In genomic region chr22:36197601-36198146, GRCh38 we compare ENCODE assay signal across 8 cellular contexts. TPM values are rescaled to one million over a fixed set of nuclear protein-coding genes. Genes with fewer than 3 reads are reported as not detected.
DNase-seq lines count a peak whose midpoint lies in the region; ATAC-seq and TF ChIP-seq lines count a peak whose summit lies in the region.

No MANE protein-coding gene starts in this region.

- intact Hi-C loops in Right ventricle myocardium superior (cut with DNase I) (loop anchor here (5.0 kb wide), 2 partner anchors 40 to 80 kb away; partner anchors contain the start of gene APOL2), sciatic nerve (cut with DNase I) (loop anchor here (5.0 kb wide), 1 partner anchor 90 kb away; no protein-coding TSS in a partner anchor)

- no peak for TF ChIP-seq CTCF in GM20000 (IDR thresholded peaks at IDR 0.05; ENCODE audit: extremely low read depth, missing control alignments)

- DNase-seq in GM20000 (ENCODE audit: low spot score) (peak; percentile 15), RPMI8226 (peak; percentile 82), Right ventricle myocardium superior (peak; percentile 61), sciatic nerve (ENCODE audit: low spot score) (no peak), NOMO-1 (lab: John Stamatoyannopoulos, UW; ENCODE audit: unreplicated experiment in 2 of 2) (no peak), anterior cingulate cortex (lab: John Stamatoyannopoulos, UW) (no peak), SW480 (ENCODE audit: low spot score) (no peak)

- ATAC-seq in Right ventricle myocardium superior (ENCODE audit: poor library complexity) = peak; percentile 22
- ATAC-seq in sciatic nerve = peak; percentile 64
- ATAC-seq in HG02970 (IDR thresholded peaks at IDR 0.05; ENCODE audit: low FRiP score, unreplicated experiment) = no peak

RNA-seq across cellular contexts. Expression of gene APOL4, which starts 3.9 kb away (rescaled TPM):
- total RNA-seq in Right ventricle myocardium superior = 5.0 TPM
- 9.8 TPM for total RNA-seq in sciatic nerve

RNA-seq across cellular contexts. Expression of gene APOL3, which starts 37.1 kb away (rescaled TPM):
- total RNA-seq in Right ventricle myocardium superior (25.5 TPM), sciatic nerve (77.2 TPM)

RNA-seq across cellular contexts. Expression of gene APOL2, which starts 41.7 kb away (rescaled TPM):
- total RNA-seq in Right ventricle myocardium superior (58.6 TPM), sciatic nerve (65.8 TPM)

RNA-seq across cellular contexts. Expression of gene APOL1, which starts 55.3 kb away (rescaled TPM):
- 16.8 TPM for total RNA-seq in Right ventricle myocardium superior
- 35.3 TPM for total RNA-seq in sciatic nerve

Comparison
In these comparisons a context has a peak if more than half of its experiments do, and no peak if none do; other contexts are left out.
1. DNase-seq: peak in GM20000 (single experiment), RPMI8226 (single experiment) and Right ventricle myocardium superior (single experiment); none in sciatic nerve (single experiment), NOMO-1 (0 of 2), anterior cingulate cortex (0 of 58) and SW480 (single experiment).